ENCODE assay signal across 11 cellular contexts in the genomic region with DNA sequence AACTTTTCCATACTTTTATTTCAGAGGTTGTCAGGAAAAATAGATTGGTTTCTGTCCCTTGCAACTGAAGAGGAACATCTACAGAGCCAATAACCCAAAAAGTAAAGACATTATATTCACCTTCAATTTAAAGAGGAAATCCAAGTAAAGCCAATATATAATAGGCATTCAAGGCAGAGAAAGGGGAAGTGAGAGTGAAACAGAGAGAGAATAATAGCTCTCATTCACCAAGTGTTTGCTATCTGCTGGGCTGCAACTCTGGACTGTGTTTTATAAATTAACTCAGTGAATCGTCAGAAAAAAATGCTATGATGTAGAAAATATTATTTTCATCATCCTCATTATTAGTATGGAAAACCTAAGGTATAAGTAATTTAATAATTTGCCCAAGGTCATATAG.
DNase-seq lines count a peak whose midpoint lies in the region; ATAC-seq, FAIRE-seq and TF ChIP-seq lines count a peak whose summit lies in the region.
"Had no signal": no experiment of that assay in that cellular context is flagged by ENCODE, and none has a peak within 500 bp of the region (broad histone marks: within the 10 kb centered on the region; RNA-seq: fewer than 3 reads in every experiment).

No MANE protein-coding gene starts in this region.

- no peaks in the 10 kb centered on the region for H3K4me1 ChIP-seq in CD8-positive, alpha-beta T cell (ENCODE audit: insufficient read depth, low read length)
- H3K4me1 ChIP-seq: SJSA1 had no signal

- no peak for TF ChIP-seq CTCF in GM10248 (IDR thresholded peaks at IDR 0.05; ENCODE audit: control extremely low read depth, extremely low read depth, low read depth, missing control alignments)
- TF ChIP-seq CTCF in CD8-positive, alpha-beta T cell (IDR thresholded peaks at IDR 0.05): no peak

- peak; percentile 4 for DNase-seq in GM10248 (ENCODE audit: extremely low spot score)
- no peak for DNase-seq in CD8-positive, alpha-beta T cell
- DNase-seq in NCI-H2107 treated with DMSO at 0.1 percent for 48 hours (lab: John Stamatoyannopoulos, UW; ENCODE audit: unreplicated experiment): no peak
- DNase-seq in GM19239 (ENCODE audit: insufficient read length, low spot score): no peak
- no peak for DNase-seq in T1000 (lab: John Stamatoyannopoulos, UW)
- DNase-seq: NCI-H187 had no signal

- intact Hi-C loops in CD8-positive, alpha-beta T cell (cut with DNase I, micrococcal nuclease): no loop called here

- no peaks in the 10 kb centered on the region for H3K36me3 ChIP-seq in CD8-positive, alpha-beta T cell (ENCODE audit: insufficient read depth, low read length)
- H3K36me3 ChIP-seq: SJSA1 had no signal

- CTCF ChIA-PET in GM10248 (lab: Yijun Ruan, JAX): interaction anchor here (1.3 to 2.1 kb wide), 3 partner anchors 11 to 103 kb away, joined by 3 to 7 read pairs (median 4); no protein-coding TSS in a partner anchor
- CTCF ChIA-PET in CD8-positive, alpha-beta T cell (lab: Charles Lee): no interaction called here

- H3K27ac ChIP-seq in CD8-positive, alpha-beta T cell (ENCODE audit: low read depth, low read length): no peak overlapping the region
- H3K27ac ChIP-seq: SJSA1 had no signal

- FAIRE-seq in GM19239 (lab: Jason Lieb, UNC): no peak
- FAIRE-seq: endometrium had no signal

- no peaks in the 10 kb centered on the region for H3K27me3 ChIP-seq in CD8-positive, alpha-beta T cell (ENCODE audit: insufficient read depth, low read length)
- H3K27me3 ChIP-seq: SJSA1 had no signal

- H3K36me3 Mint-ChIP-seq in CD8-positive, alpha-beta T cell: no peaks in the 10 kb centered on the region

- H3K9me3 Mint-ChIP-seq in CD8-positive, alpha-beta T cell: no peaks in the 10 kb centered on the region

- no peaks in the 10 kb centered on the region for H3K27me3 Mint-ChIP-seq in CD8-positive, alpha-beta T cell (ENCODE audit: low read depth)

- no peaks in the 10 kb centered on the region for H3K9me3 ChIP-seq in CD8-positive, alpha-beta T cell (ENCODE audit: low read length)
- H3K9me3 ChIP-seq: SJSA1 had no signal

- H3K4me3 Mint-ChIP-seq in CD8-positive, alpha-beta T cell: no peak overlapping the region

- ATAC-seq in GM19395 (IDR thresholded peaks at IDR 0.05; ENCODE audit: unreplicated experiment) (peak; percentile 93), HG02870 (IDR thresholded peaks at IDR 0.05; ENCODE audit: unreplicated experiment) (peak; percentile 98), HG03565 (IDR thresholded peaks at IDR 0.05; ENCODE audit: unreplicated experiment) (peak; percentile 100)
- no peak for ATAC-seq in CD8-positive, alpha-beta T cell

- H3K27ac Mint-ChIP-seq in CD8-positive, alpha-beta T cell: no peak overlapping the region

- H3K4me1 Mint-ChIP-seq in CD8-positive, alpha-beta T cell (ENCODE audit: low read depth): no peaks in the 10 kb centered on the region

- no peak overlapping the region for H3K4me3 ChIP-seq in CD8-positive, alpha-beta T cell (ENCODE audit: low read depth, low read length)
- H3K4me3 ChIP-seq: SJSA1 had no signal

- POLR2A ChIA-PET in GM10248 (lab: Yijun Ruan, JAX): no interaction called here
- POLR2A ChIA-PET in CD8-positive, alpha-beta T cell (lab: Charles Lee): no interaction called here
